ENCODE assay signal across 1 cellular context in genomic region chr2:9217838-9218770, GRCh38.
TF ChIP-seq lines count a peak whose summit lies in the region.

No MANE protein-coding gene starts in this region.

TF ChIP-seq in HepG2, 621 proteins besides CTCF, POLR2A, EP300 and RAD21:
- TF ChIP-seq MAFK (conservative IDR thresholded peaks at IDR 0.05 in 1 of 2, IDR thresholded peaks at IDR 0.05 in 1 of 2; ENCODE audit: low read length in 2 of 2): peak; percentile 37 to 64; a peak in 3 of 4 replicates
- TF ChIP-seq DZIP1 (CRISPR knock-in tag; IDR thresholded peaks at IDR 0.05): no peak
- peak; percentile 45; the same call in 1 of the 2 replicates for TF ChIP-seq MAFF (IDR thresholded peaks at IDR 0.05; ENCODE audit: low read depth, low read length)
